In the genomic region with DNA sequence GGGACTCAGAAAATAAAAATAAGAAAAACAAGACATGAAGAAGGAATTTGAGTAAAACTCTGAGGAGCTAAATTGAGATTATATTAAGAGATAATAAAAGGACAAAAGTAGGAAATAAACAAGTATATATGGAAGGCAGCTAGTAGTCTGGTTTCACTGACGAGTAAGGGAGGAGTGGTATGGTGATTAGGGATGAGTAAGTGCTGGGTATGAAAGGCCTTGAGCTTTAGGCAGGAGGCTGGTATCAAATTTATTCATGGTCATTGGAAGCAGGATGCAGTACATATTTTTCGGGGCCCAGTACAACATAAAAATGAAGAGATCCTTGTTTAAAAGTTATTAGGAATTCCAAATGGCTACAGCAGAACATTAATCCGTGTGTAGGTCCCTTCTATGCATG, we compare ENCODE assay signal across 22 cellular contexts.
DNase-seq lines count a peak whose midpoint lies in the region; TF ChIP-seq lines count a peak whose summit lies in the region.
"Had no signal": no experiment of that assay in that cellular context is flagged by ENCODE, and none has a peak within 500 bp of the region (broad histone marks: within the 10 kb centered on the region; RNA-seq: fewer than 3 reads in every experiment).

No MANE protein-coding gene starts in this region.

- H3K27ac Mint-ChIP-seq in osteocyte (ENCODE audit: unreplicated experiment) = no peak overlapping the region
- H3K27ac Mint-ChIP-seq: CD4-positive, CD25-positive, alpha-beta regulatory T cell; CD8-positive, alpha-beta memory T cell; HFFc6 had no signal

- H3K4me2 ChIP-seq in GM23248 (ENCODE audit: unreplicated experiment) = no peak overlapping the region

- H4K20me1 ChIP-seq in GM23248 (ENCODE audit: insufficient read depth) = no peaks in the 10 kb centered on the region

- intact Hi-C loops in sigmoid colon (cut with DNase I) = no loop called here

- no peak overlapping the region for H3K9ac ChIP-seq in GM23248

- TF ChIP-seq EP300 in sigmoid colon (IDR thresholded peaks at IDR 0.05) = no peak

- no peaks in the 10 kb centered on the region for H3K79me2 ChIP-seq in GM23248 (ENCODE audit: insufficient read depth)

- peaks cover 2% of the 10 kb centered on the region for H3K27me3 Mint-ChIP-seq in osteocyte (ENCODE audit: unreplicated experiment)
- H3K27me3 Mint-ChIP-seq: CD4-positive, CD25-positive, alpha-beta regulatory T cell; CD8-positive, alpha-beta memory T cell had no signal

- no peak overlapping the region for H3K4me3 Mint-ChIP-seq in osteocyte (ENCODE audit: unreplicated experiment)
- H3K4me3 Mint-ChIP-seq: CD4-positive, CD25-positive, alpha-beta regulatory T cell; CD8-positive, alpha-beta memory T cell; HFFc6 had no signal

- H3K36me3 Mint-ChIP-seq in osteocyte (ENCODE audit: unreplicated experiment) = no peaks in the 10 kb centered on the region
- H3K36me3 Mint-ChIP-seq: CD4-positive, CD25-positive, alpha-beta regulatory T cell; CD8-positive, alpha-beta memory T cell had no signal

- H3K4me3 ChIP-seq in GM23248 = no peak overlapping the region
- H3K4me3 ChIP-seq in sigmoid colon = no peak overlapping the region
- H3K4me3 ChIP-seq: K562 had no signal

- H3K9me2 ChIP-seq in GM23248 (ENCODE audit: insufficient read depth) = no peaks in the 10 kb centered on the region

- 2 to 3% methylated on average over 3 of the region's 3 CpGs for WGBS in GM23248 (ENCODE audit: low coverage in 1 of 2, low lambda C conversion rate in 2 of 2, missing lambda C conversion rate in 2 of 2), 2 experiments
- WGBS in sigmoid colon, 2 donors = 62 to 64% methylated on average over 3 of the region's 3 CpGs

- no peaks in the 10 kb centered on the region for H3K36me3 ChIP-seq in GM23248 (ENCODE audit: low read depth)
- H3K36me3 ChIP-seq in sigmoid colon = no peaks in the 10 kb centered on the region
- H3K36me3 ChIP-seq: BE2C had no signal

- H3K4me1 ChIP-seq in GM23248 (ENCODE audit: insufficient read depth) (no peaks in the 10 kb centered on the region), sigmoid colon (no peaks in the 10 kb centered on the region)
- H3K4me1 ChIP-seq: BE2C had no signal

- H3F3A ChIP-seq in GM23248 (ENCODE audit: insufficient read depth) = no peaks in the 10 kb centered on the region

- peak; percentile 12 for DNase-seq in GM23248
- peak; percentile 51 for DNase-seq in HT1080 (ENCODE audit: low read depth)
- DNase-seq in epithelial cell of prostate (ENCODE audit: low read depth, low spot score) = no peak
- DNase-seq in kidney tubule cell (ENCODE audit: low spot score) = peak; percentile 18
- no peak for DNase-seq in NCI-H2029 treated with DMSO at 0.1 percent for 48 hours (lab: John Stamatoyannopoulos, UW)
- DNase-seq in osteocyte (ENCODE audit: extremely low spot score, unreplicated experiment) = no peak
- no peak for DNase-seq in sigmoid colon
- DNase-seq: ACHN; BE2C; C1 segment of cervical spinal cord; CD4-positive, CD25-positive, alpha-beta regulatory T cell; CD8-positive, alpha-beta memory T cell; COR-L47; DMS 273 treated with DMSO at 0.1 percent for 48 hours; DMS53; DND-41; GDM1; GOT3; H7; HFFc6; IMR-90 had no signal

- no peak overlapping the region for H2AFZ ChIP-seq in GM23248

- in situ Hi-C loops in GM23248 (cut with MboI) = no loop called here

- H3K4me1 Mint-ChIP-seq in osteocyte (ENCODE audit: unreplicated experiment) = no peaks in the 10 kb centered on the region
- H3K4me1 Mint-ChIP-seq: CD4-positive, CD25-positive, alpha-beta regulatory T cell; CD8-positive, alpha-beta memory T cell had no signal

- TF ChIP-seq POLR2A in sigmoid colon (IDR thresholded peaks at IDR 0.05) = no peak

- H3K27me3 ChIP-seq in GM23248 (replicated peaks; ENCODE audit: insufficient read depth) = no peaks in the 10 kb centered on the region
- H3K27me3 ChIP-seq in sigmoid colon = no peaks in the 10 kb centered on the region
- H3K27me3 ChIP-seq: BE2C had no signal

- TF ChIP-seq CTCF in osteocyte (IDR thresholded peaks at IDR 0.05) (no peak), sigmoid colon (IDR thresholded peaks at IDR 0.05) (no peak)

- H3K9me3 Mint-ChIP-seq in osteocyte (ENCODE audit: unreplicated experiment) = peaks cover 20% of the 10 kb centered on the region

- no peaks in the 10 kb centered on the region for H3K9me3 ChIP-seq in GM23248 (ENCODE audit: low read depth)
- no peaks in the 10 kb centered on the region for H3K9me3 ChIP-seq in sigmoid colon
- H3K9me3 ChIP-seq: BE2C had no signal

- H3K27ac ChIP-seq in GM23248 = no peak overlapping the region
- H3K27ac ChIP-seq in epithelial cell of prostate = peak overlapping the region; percentile 23
- H3K27ac ChIP-seq in sigmoid colon = no peak overlapping the region

Comparison
In these comparisons a context has a peak if more than half of its experiments do, and no peak if none do; other contexts are left out.
1. DNase-seq: peak in GM23248 (single experiment), HT1080 (single experiment) and kidney tubule cell (single experiment); none in epithelial cell of prostate (single experiment), NCI-H2029 treated with DMSO at 0.1 percent for 48 hours (single experiment), osteocyte (single experiment) and sigmoid colon (single experiment).